ENCODE assay signal across 8 cellular contexts in genomic region chr2:151261240-151261976, GRCh38. TPM values are rescaled to one million over a fixed set of nuclear protein-coding genes. Genes with fewer than 3 reads are reported as not detected.
DNase-seq lines count a peak whose midpoint lies in the region; ATAC-seq lines count a peak whose summit lies in the region.

TSS of gene RBM43 (minus strand) at chr2:151261863. CDS start at chr2:151261727, 136 bp downstream.

- no peaks in the 10 kb centered on the region for H3K27me3 ChIP-seq in layer of hippocampus (ENCODE audit: control insufficient read depth, insufficient read depth, low read length)

- peak within 1 kb of the TSS; percentile 89 for H3K4me3 Mint-ChIP-seq in activated CD4-positive, alpha-beta T cell treated with anti-CD3 and anti-CD28 coated beads for 36 hours

- DNase-seq in AG08395 (ENCODE audit: low spot score) (peak; percentile 96), NCI-H2227 (lab: John Stamatoyannopoulos, UW; ENCODE audit: unreplicated experiment) (peak; percentile 89)
- peak; percentile 88 for DNase-seq in activated CD4-positive, alpha-beta T cell treated with anti-CD3 and anti-CD28 coated beads for 36 hours
- peak; percentile 43 to 72 (median 55) for DNase-seq in stimulated activated CD4-positive, alpha-beta T cell treated with anti-CD3 and anti-CD28 coated beads, Interleukin-1b, Interleukin-23, amount 100 ng/mL, for 24 hours (ENCODE audit: low read depth in 4 of 4, low spot score in 1 of 4)

- ATAC-seq in GM18907 (IDR thresholded peaks at IDR 0.05; ENCODE audit: unreplicated experiment) (peak; percentile 92), HG03139 (IDR thresholded peaks at IDR 0.05; ENCODE audit: unreplicated experiment) (peak; percentile 86)
- ATAC-seq in activated CD4-positive, alpha-beta T cell treated with anti-CD3 and anti-CD28 coated beads for 36 hours: peak; percentile 92

- no peaks in the 10 kb centered on the region for H3K9me3 Mint-ChIP-seq in activated CD4-positive, alpha-beta T cell treated with anti-CD3 and anti-CD28 coated beads for 36 hours (ENCODE audit: low read depth)

- H3K27ac ChIP-seq in cingulate gyrus (ENCODE audit: low read depth, low read length) (peak within 1 kb of the TSS; percentile 91), layer of hippocampus (ENCODE audit: low read depth, low read length) (peak within 1 kb of the TSS; percentile 91)

- POLR2A ChIA-PET in activated CD4-positive, alpha-beta T cell treated with anti-CD3 and anti-CD28 coated beads for 36 hours (lab: Charles Lee): no interaction called here

- CTCF ChIA-PET in activated CD4-positive, alpha-beta T cell treated with anti-CD3 and anti-CD28 coated beads for 36 hours (lab: Charles Lee): interaction anchor here (0.7 kb wide), 1 partner anchor 31 kb away, joined by 3 read pairs; no protein-coding TSS in a partner anchor

- no peaks in the 10 kb centered on the region for H3K27me3 Mint-ChIP-seq in activated CD4-positive, alpha-beta T cell treated with anti-CD3 and anti-CD28 coated beads for 36 hours

- intact Hi-C loops in activated CD4-positive, alpha-beta T cell treated with anti-CD3 and anti-CD28 coated beads for 36 hours (cut with DNase I, micrococcal nuclease): loop anchor here (1.0 to 2.0 kb wide), 4 partner anchors 28 to 1675 kb away; partner anchors contain the start of genes MMADHC (in 2 of the 2), NMI (in 2 of the 2) and RIF1 (in 2 of the 2)

- no peaks in the 10 kb centered on the region for H3K36me3 Mint-ChIP-seq in activated CD4-positive, alpha-beta T cell treated with anti-CD3 and anti-CD28 coated beads for 36 hours (ENCODE audit: low read depth)

- peak within 1 kb of the TSS; percentile 98 for H3K27ac Mint-ChIP-seq in activated CD4-positive, alpha-beta T cell treated with anti-CD3 and anti-CD28 coated beads for 36 hours

- H3K4me1 Mint-ChIP-seq in activated CD4-positive, alpha-beta T cell treated with anti-CD3 and anti-CD28 coated beads for 36 hours: peaks cover 18% of the 10 kb centered on the region

RNA-seq across cellular contexts. Expression of gene RBM43, which starts in this region (rescaled TPM):
- 1 to 10 TPM; 5.7 to 5.8 TPM for total RNA-seq in activated CD4-positive, alpha-beta T cell treated with anti-CD3 and anti-CD28 coated beads for 36 hours

Comparison
In these comparisons a context has a peak if more than half of its experiments do, and no peak if none do; other contexts are left out.
1. Peak in every context shown above with its lines: DNase-seq, ATAC-seq and H3K27ac ChIP-seq.